ENCODE assay signal across 1 cellular context in genomic region chr16:15775209-15775608, GRCh38.
TF ChIP-seq lines count a peak whose summit lies in the region.

No MANE protein-coding gene starts in this region.

TF ChIP-seq in IMR-90, 13 proteins besides CTCF, POLR2A, EP300 and RAD21 (continued from another document):
- TF ChIP-seq ELK1 (IDR thresholded peaks at IDR 0.05; ENCODE audit: borderline replicate concordance, low read depth, low read length) (no peak), RFX5 (IDR thresholded peaks at IDR 0.05; ENCODE audit: low read depth, low read length) (no peak), CEBPB (IDR thresholded peaks at IDR 0.05; ENCODE audit: low read depth, low read length) (no peak), BHLHE40 (IDR thresholded peaks at IDR 0.05; ENCODE audit: low read depth, low read length) (no peak), MAZ (IDR thresholded peaks at IDR 0.05; ENCODE audit: borderline replicate concordance, low read depth, low read length) (no peak), NFE2L2 (IDR thresholded peaks at IDR 0.05; ENCODE audit: low read depth, low read length) (no peak), USF2 (IDR thresholded peaks at IDR 0.05; ENCODE audit: low read depth, low read length) (no peak), MAFK (IDR thresholded peaks at IDR 0.05; ENCODE audit: low read depth, low read length) (no peak), MXI1 (IDR thresholded peaks at IDR 0.05; ENCODE audit: borderline replicate concordance, low read depth, low read length) (no peak)
